1 cellular context compared by ENCODE assay signal in the genomic region with DNA sequence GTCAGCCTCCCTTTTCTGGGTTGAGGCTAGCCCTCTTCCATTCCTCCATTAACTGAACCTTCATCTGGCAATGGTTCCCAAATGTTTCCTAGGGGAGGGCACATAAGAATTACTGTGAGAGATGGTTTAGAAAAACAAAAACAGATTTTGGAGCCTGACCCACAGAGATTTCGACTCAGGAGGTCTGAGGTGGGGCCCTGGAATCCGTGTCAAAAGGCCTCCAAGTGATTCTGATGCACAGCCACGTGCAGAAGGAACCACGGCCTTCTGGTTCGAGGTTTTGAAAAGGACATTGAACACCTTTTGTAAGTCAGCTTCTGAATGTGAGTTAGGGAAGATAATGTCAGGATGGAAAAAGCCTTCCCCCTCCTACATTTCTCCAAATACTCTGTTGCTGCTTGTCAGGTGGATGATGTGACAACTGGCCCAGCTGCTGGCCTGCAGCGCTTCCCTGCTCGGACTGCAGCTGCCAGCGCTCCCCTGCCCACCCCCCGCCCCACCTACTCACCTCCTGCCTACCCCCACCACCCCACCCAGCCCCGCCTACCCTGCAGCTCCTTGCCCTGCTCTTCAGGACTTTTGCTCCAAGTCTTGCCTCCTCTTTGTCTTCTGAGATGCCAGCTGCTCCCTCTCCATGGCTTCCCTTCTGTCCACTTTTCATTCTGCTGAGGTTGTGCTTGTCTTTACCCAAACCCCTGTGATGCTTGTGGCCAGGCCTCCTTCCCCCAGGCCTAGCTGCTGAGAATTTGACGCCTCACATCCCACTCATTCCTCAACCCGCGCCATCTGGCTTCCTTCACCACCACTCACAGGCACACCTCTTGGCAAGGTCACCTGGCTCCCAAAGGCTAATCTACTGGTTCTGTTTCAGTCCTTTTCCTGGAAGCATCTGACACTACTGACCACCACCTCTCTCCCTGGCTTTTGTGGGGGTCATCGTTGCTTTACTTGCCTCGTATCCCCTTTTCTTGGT.
TF ChIP-seq lines count a peak whose summit lies in the region.

No MANE protein-coding gene starts in this region.

TF ChIP-seq in GM12878, 131 proteins besides CTCF, POLR2A, EP300 and RAD21:
- TF ChIP-seq KAT2A (conservative IDR thresholded peaks at IDR 0.05; ENCODE audit: control insufficient read depth, low read depth, low read length) (no peak), POLR2AphosphoS5 (IDR thresholded peaks at IDR 0.05; ENCODE audit: low read length) (peak; percentile 53; the same call in 1 of the 2 replicates)
